In genomic region chr1:241998412-241998921, GRCh38 we compare ENCODE assay signal across 8 cellular contexts. TPM values are rescaled to one million over a fixed set of nuclear protein-coding genes. Genes with fewer than 3 reads are reported as not detected.
DNase-seq lines count a peak whose midpoint lies in the region; ATAC-seq lines count a peak whose summit lies in the region.

No MANE protein-coding gene starts in this region.

- no peaks in the 10 kb centered on the region for H3K4me1 ChIP-seq in right cardiac atrium (ENCODE audit: control insufficient read depth, insufficient read depth, low read length)

- WGBS in right cardiac atrium: 8% methylated on average over 20 of the region's 20 CpGs

- H3K4me3 ChIP-seq in right cardiac atrium (ENCODE audit: low read length): peak overlapping the region; percentile 8

- intact Hi-C loops in right cardiac atrium (cut with DNase I): no loop called here

- H3K9me3 ChIP-seq in right cardiac atrium (ENCODE audit: control insufficient read depth, low read length): no peaks in the 10 kb centered on the region

- H3K27me3 ChIP-seq in right cardiac atrium (ENCODE audit: control insufficient read depth, insufficient read depth): no peaks in the 10 kb centered on the region

- ATAC-seq in GM19372 (IDR thresholded peaks at IDR 0.05; ENCODE audit: low read depth, unreplicated experiment) (peak; percentile 84), HG03521 (IDR thresholded peaks at IDR 0.05; ENCODE audit: unreplicated experiment) (peak; percentile 54), right cardiac atrium (peak; percentile 85 to 90)

- no peak overlapping the region for H3K27ac ChIP-seq in right cardiac atrium (ENCODE audit: low read length)

- peak; percentile 48 for DNase-seq in Ammon's horn (ENCODE audit: low spot score)
- peak; percentile 15 for DNase-seq in T follicular helper cell (ENCODE audit: low read depth)
- peak in 38 of 56 donors; percentile 5 to 60 (median 30) for DNase-seq in amygdala (lab: John Stamatoyannopoulos, UW)
- peak; percentile 80 to 90 (median 89) for DNase-seq in right cardiac atrium
- peak; percentile 72 for DNase-seq in retina
- DNase-seq in DMS153 treated with DMSO at 0.1 percent for 48 hours (lab: John Stamatoyannopoulos, UW; ENCODE audit: unreplicated experiment): no peak

RNA-seq across cellular contexts. Expression of gene MAP1LC3C, which starts 0.4 kb away (rescaled TPM):
- under 1 TPM in 2 of 4 donors, not detected in 2; 0.37 to 0.40 TPM for total RNA-seq in right cardiac atrium
- 0.25 TPM for polyA plus RNA-seq in right cardiac atrium

RNA-seq across cellular contexts. Expression of gene BECN2, which starts 40.9 kb away (rescaled TPM):
- total RNA-seq in right cardiac atrium: not detected
- not detected for polyA plus RNA-seq in right cardiac atrium
